Comparison of ENCODE assay signal across 1 cellular context in genomic region chr5:68287976-68288755, GRCh38.
A peak's percentile ranks its signal among the peaks of the same experiment; 100 is the strongest.
TF ChIP-seq lines count a peak whose summit lies in the region.

No MANE protein-coding gene starts in this region.

TF ChIP-seq in HepG2, 621 proteins besides CTCF, POLR2A, EP300 and RAD21 (continued from another document and continues in another):
- TF ChIP-seq AHDC1 (CRISPR knock-in tag; IDR thresholded peaks at IDR 0.05; ENCODE audit: borderline replicate concordance) = no peak; the same call in 1 of the 2 replicates
- TF ChIP-seq BHLHE40 (IDR thresholded peaks at IDR 0.05; ENCODE audit: low read length) = no peak
- no peak for TF ChIP-seq RFX5 (IDR thresholded peaks at IDR 0.05; ENCODE audit: low read depth, low read length)
- TF ChIP-seq HNF1A (IDR thresholded peaks at IDR 0.05; ENCODE audit: low read depth) = peak; percentile 77
- TF ChIP-seq HNF1A (CRISPR knock-in tag; IDR thresholded peaks at IDR 0.05; ENCODE audit: borderline replicate concordance) = peak; percentile 91; the same call in 1 of the 2 replicates
- no peak for TF ChIP-seq ZNF589 (CRISPR knock-in tag; conservative IDR thresholded peaks at IDR 0.05)
- TF ChIP-seq HOXA3 (CRISPR knock-in tag; IDR thresholded peaks at IDR 0.05) = peak; percentile 57
- no peak for TF ChIP-seq ZNF160 (CRISPR knock-in tag; IDR thresholded peaks at IDR 0.05)
- peak; percentile 33; the same call in 1 of the 2 replicates for TF ChIP-seq ZNF292 (CRISPR knock-in tag; IDR thresholded peaks at IDR 0.05; ENCODE audit: borderline replicate concordance, low read depth)
- TF ChIP-seq ARNTL (CRISPR knock-in tag; IDR thresholded peaks at IDR 0.05) = no peak; the same call in 1 of the 2 replicates
- TF ChIP-seq IRF1 (CRISPR knock-in tag; IDR thresholded peaks at IDR 0.05; ENCODE audit: low read depth) = no peak
- no peak for TF ChIP-seq FOXK1 (CRISPR knock-in tag; IDR thresholded peaks at IDR 0.05; ENCODE audit: borderline replicate concordance, low read depth)
- TF ChIP-seq ZNF235 (CRISPR knock-in tag; IDR thresholded peaks at IDR 0.05; ENCODE audit: borderline replicate concordance) = no peak
- TF ChIP-seq MAFK (conservative IDR thresholded peaks at IDR 0.05 in 1 of 2, IDR thresholded peaks at IDR 0.05 in 1 of 2; ENCODE audit: low read length in 2 of 2) = peak; percentile 100
- TF ChIP-seq ZNF570 (CRISPR knock-in tag; IDR thresholded peaks at IDR 0.05; ENCODE audit: borderline replicate concordance) = no peak
- no peak for TF ChIP-seq ZNF3 (CRISPR knock-in tag; IDR thresholded peaks at IDR 0.05)
- TF ChIP-seq IRF2 (CRISPR knock-in tag; IDR thresholded peaks at IDR 0.05) = peak; percentile 46; the same call in 1 of the 2 replicates
- no peak for TF ChIP-seq ARID3A (IDR thresholded peaks at IDR 0.05; ENCODE audit: low read depth, low read length)
- TF ChIP-seq KDM3A (CRISPR knock-in tag; IDR thresholded peaks at IDR 0.05; ENCODE audit: low read depth) = no peak; the same call in 1 of the 2 replicates
- TF ChIP-seq ZNF646 (CRISPR knock-in tag; IDR thresholded peaks at IDR 0.05) = no peak
- TF ChIP-seq ZBTB46 (CRISPR knock-in tag; IDR thresholded peaks at IDR 0.05; ENCODE audit: borderline replicate concordance) = no peak
- TF ChIP-seq ZMAT5 (CRISPR knock-in tag; IDR thresholded peaks at IDR 0.05; ENCODE audit: borderline replicate concordance, low read depth) = no peak
- TF ChIP-seq ZNF256 (CRISPR knock-in tag; conservative IDR thresholded peaks at IDR 0.05) = no peak
- no peak for TF ChIP-seq ZNF772 (CRISPR knock-in tag; IDR thresholded peaks at IDR 0.05)
- TF ChIP-seq FOXO1 (CRISPR knock-in tag; IDR thresholded peaks at IDR 0.05) = no peak; the same call in 1 of the 2 replicates
- TF ChIP-seq ZBTB4 (CRISPR knock-in tag; IDR thresholded peaks at IDR 0.05; ENCODE audit: borderline replicate concordance) = no peak
- peak; percentile 100 for TF ChIP-seq MAFF (IDR thresholded peaks at IDR 0.05; ENCODE audit: low read depth, low read length)
